In genomic region chr20:1001981-1002681, GRCh38 we compare ENCODE assay signal across 13 cellular contexts. TPM values are rescaled to one million over a fixed set of nuclear protein-coding genes. Genes with fewer than 3 reads are reported as not detected.
DNase-seq lines count a peak whose midpoint lies in the region; ATAC-seq, FAIRE-seq and TF ChIP-seq lines count a peak whose summit lies in the region.
"Had no signal": no experiment of that assay in that cellular context is flagged by ENCODE, and none has a peak within 500 bp of the region (broad histone marks: within the 10 kb centered on the region; RNA-seq: fewer than 3 reads in every experiment).

RSPO4 (minus strand) TSS chr20:1002311; CDS start chr20:1002164, 147 bp downstream.

- no peaks in the 10 kb centered on the region for H3K4me1 ChIP-seq in naive thymus-derived CD4-positive, alpha-beta T cell (ENCODE audit: control insufficient read depth in 2 of 2, insufficient read depth in 2 of 2, low read length in 2 of 2)

- DNase-seq in BJ (ENCODE audit: low read depth): no peak
- DNase-seq in HTR-8/SVneo (ENCODE audit: insufficient read length, low spot score): peak; percentile 40
- no peak for DNase-seq in central memory CD8-positive, alpha-beta T cell (ENCODE audit: low spot score in 2 of 2)
- no peak for DNase-seq in naive thymus-derived CD4-positive, alpha-beta T cell
- DNase-seq in NCI-H1694 treated with DMSO at 0.1 percent for 48 hours (lab: John Stamatoyannopoulos, UW): no peak
- no peak for DNase-seq in H54 (ENCODE audit: insufficient read length, low spot score)
- DNase-seq in NCI-H774 (lab: John Stamatoyannopoulos, UW): no peak
- DNase-seq: GDM1, stomach had no signal

- no peak for ATAC-seq in central memory CD8-positive, alpha-beta T cell (replicated peaks; ENCODE audit: extremely low read depth, poor library complexity, severe bottlenecking)
- ATAC-seq in naive thymus-derived CD4-positive, alpha-beta T cell: no peak
- ATAC-seq in GM18858 (IDR thresholded peaks at IDR 0.05; ENCODE audit: unreplicated experiment): no peak

- peak within 1 kb of the TSS; percentile 25 for H3K4me3 ChIP-seq in BJ (ENCODE audit: low read depth, low read length)
- H3K4me3 ChIP-seq in naive thymus-derived CD4-positive, alpha-beta T cell (ENCODE audit: low read length): no peak within 1 kb of the TSS

- H3K27ac Mint-ChIP-seq in central memory CD8-positive, alpha-beta T cell (ENCODE audit: low read depth): no peak within 1 kb of the TSS
- no peak within 1 kb of the TSS for H3K27ac Mint-ChIP-seq in naive thymus-derived CD4-positive, alpha-beta T cell

- peak within 1 kb of the TSS; percentile 28 for H3K4me3 Mint-ChIP-seq in central memory CD8-positive, alpha-beta T cell
- H3K4me3 Mint-ChIP-seq in naive thymus-derived CD4-positive, alpha-beta T cell: peak within 1 kb of the TSS in 9 of 10 donors; percentile 32 to 78 (median 58)

- intact Hi-C loops in naive thymus-derived CD4-positive, alpha-beta T cell (cut with micrococcal nuclease): no loop called here

- H3K27me3 ChIP-seq in BJ (ENCODE audit: control insufficient read depth, insufficient read depth, low read length): peaks cover 7% of the 10 kb centered on the region
- H3K27me3 ChIP-seq in naive thymus-derived CD4-positive, alpha-beta T cell (ENCODE audit: control insufficient read depth in 2 of 2, insufficient read depth in 2 of 2, low read length in 2 of 2): no peaks in the 10 kb centered on the region

- no peak for TF ChIP-seq CTCF in BJ (IDR thresholded peaks at IDR 0.05; ENCODE audit: insufficient read depth, low read depth, low read length)

- no peak for FAIRE-seq in HTR-8/SVneo (lab: Jason Lieb, UNC)
- no peak for FAIRE-seq in H54 (lab: Jason Lieb, UNC)
- FAIRE-seq: keratinocyte had no signal

- H3K36me3 ChIP-seq in BJ (ENCODE audit: control insufficient read depth, insufficient read depth, low read length): no peaks in the 10 kb centered on the region
- H3K36me3 ChIP-seq in naive thymus-derived CD4-positive, alpha-beta T cell (ENCODE audit: control insufficient read depth in 2 of 3, insufficient read depth in 3 of 3, low read length in 3 of 3): no peaks in the 10 kb centered on the region
- H3K36me3 ChIP-seq: stomach had no signal

- no peaks in the 10 kb centered on the region for H3K36me3 Mint-ChIP-seq in central memory CD8-positive, alpha-beta T cell (ENCODE audit: insufficient read depth)
- peaks cover 0 to 8% (median 0%) of the 10 kb centered on the region in 5 donors for H3K36me3 Mint-ChIP-seq in naive thymus-derived CD4-positive, alpha-beta T cell

- POLR2A ChIA-PET in BJ (lab: Charles Lee): no interaction called here
- POLR2A ChIA-PET in naive thymus-derived CD4-positive, alpha-beta T cell (lab: Charles Lee): no interaction called here

- H3K9me3 ChIP-seq in naive thymus-derived CD4-positive, alpha-beta T cell (ENCODE audit: control insufficient read depth in 2 of 3, low read length in 3 of 3): no peaks in the 10 kb centered on the region
- H3K9me3 ChIP-seq: stomach had no signal

- CTCF ChIA-PET in BJ (lab: Yijun Ruan, JAX): no interaction called here
- CTCF ChIA-PET in naive thymus-derived CD4-positive, alpha-beta T cell (lab: Charles Lee): interaction anchor here (0.6 kb wide), 1 partner anchor 29 kb away, joined by 5 read pairs; no protein-coding TSS in a partner anchor

- no peaks in the 10 kb centered on the region for H3K9me3 Mint-ChIP-seq in central memory CD8-positive, alpha-beta T cell
- no peaks in the 10 kb centered on the region for H3K9me3 Mint-ChIP-seq in naive thymus-derived CD4-positive, alpha-beta T cell

- H3K4me1 Mint-ChIP-seq in central memory CD8-positive, alpha-beta T cell: peaks cover 8% of the 10 kb centered on the region
- H3K4me1 Mint-ChIP-seq in naive thymus-derived CD4-positive, alpha-beta T cell: peaks cover 5 to 9% (median 9%) of the 10 kb centered on the region in 7 donors

- no peak for TF ChIP-seq POLR2A in H54 (IDR thresholded peaks at IDR 0.05; ENCODE audit: low read depth, low read length)

- H3K27ac ChIP-seq in naive thymus-derived CD4-positive, alpha-beta T cell (ENCODE audit: low read depth, low read length): no peak within 1 kb of the TSS
- H3K27ac ChIP-seq: stomach had no signal

- H3K27me3 Mint-ChIP-seq in central memory CD8-positive, alpha-beta T cell: peaks cover 73% of the 10 kb centered on the region
- H3K27me3 Mint-ChIP-seq in naive thymus-derived CD4-positive, alpha-beta T cell: peaks cover 42 to 68% (median 55%) of the 10 kb centered on the region in 5 donors

RNA-seq across cellular contexts. Expression of gene RSPO4, which starts in this region (rescaled TPM):
- 0.32 and 0.52 TPM in 2 replicates for polyA plus RNA-seq in BJ (2011; rRNA removed)
- polyA minus RNA-seq in BJ (2011; rRNA and poly(A)+ RNA removed): 0.19 and 0.41 TPM in 2 replicates
- total RNA-seq in naive thymus-derived CD4-positive, alpha-beta T cell: under 1 TPM in 4 of 5 experiments, not detected in 1; 0.19 to 0.40 (median 0.23) TPM
- not detected for polyA plus RNA-seq in naive thymus-derived CD4-positive, alpha-beta T cell
- total RNA-seq: dermis microvascular lymphatic vessel endothelial cell, RPMI7951, stomach had no signal
- polyA plus RNA-seq: keratinocyte had no signal
